1 cellular context compared by ENCODE assay signal in genomic region chr2:3458396-3459184, GRCh38.
TF ChIP-seq lines count a peak whose summit lies in the region.

No MANE protein-coding gene starts in this region.

TF ChIP-seq in K562, 482 proteins besides CTCF, POLR2A, EP300 and RAD21 (continued from another document):
- no peak for TF ChIP-seq TAF1 (IDR thresholded peaks at IDR 0.05; ENCODE audit: control insufficient read depth, extremely low read depth, insufficient read depth, low read length, severe bottlenecking)
- no peak for TF ChIP-seq ZHX1 (conservative IDR thresholded peaks at IDR 0.05; ENCODE audit: low read length)
- no peak for TF ChIP-seq MEF2A (IDR thresholded peaks at IDR 0.05; ENCODE audit: control insufficient read depth, low read depth, low read length)
- TF ChIP-seq ZNF436 (CRISPR knock-in tag; IDR thresholded peaks at IDR 0.05): no peak
- TF ChIP-seq ZBTB33 (CRISPR knock-in tag; IDR thresholded peaks at IDR 0.05): no peak
- TF ChIP-seq RHOXF2B (CRISPR knock-in tag; conservative IDR thresholded peaks at IDR 0.05): no peak
- TF ChIP-seq ZNF41 (CRISPR knock-in tag; conservative IDR thresholded peaks at IDR 0.05): no peak
- TF ChIP-seq PBX2 (CRISPR knock-in tag; IDR thresholded peaks at IDR 0.05; ENCODE audit: low read depth): no peak
- no peak for TF ChIP-seq PBX2 (tag; conservative IDR thresholded peaks at IDR 0.05; ENCODE audit: low read depth)
- no peak for TF ChIP-seq ZBTB17 (CRISPR knock-in tag; IDR thresholded peaks at IDR 0.05)
- TF ChIP-seq BHLHE40 (IDR thresholded peaks at IDR 0.05; ENCODE audit: low read length): no peak
- TF ChIP-seq ELF4 (CRISPR knock-in tag; IDR thresholded peaks at IDR 0.05): no peak
- no peak for TF ChIP-seq ZNF511 (CRISPR knock-in tag; IDR thresholded peaks at IDR 0.05)
- TF ChIP-seq POU5F1 (IDR thresholded peaks at IDR 0.05; ENCODE audit: borderline replicate concordance, low read depth, low read length, partially characterized antibody): no peak
- TF ChIP-seq ZNF431 (CRISPR knock-in tag; IDR thresholded peaks at IDR 0.05): no peak
- no peak for TF ChIP-seq E2F8 (IDR thresholded peaks at IDR 0.05; ENCODE audit: low read depth, partially characterized antibody)
